ENCODE assay signal across 21 cellular contexts in genomic region chr12:58925111-58925732, GRCh38. TPM values are rescaled to one million over a fixed set of nuclear protein-coding genes. Genes with fewer than 3 reads are reported as not detected.
DNase-seq lines count a peak whose midpoint lies in the region; ATAC-seq and TF ChIP-seq lines count a peak whose summit lies in the region.
"Had no signal": no experiment of that assay in that cellular context is flagged by ENCODE, and none has a peak within 500 bp of the region (broad histone marks: within the 10 kb centered on the region; RNA-seq: fewer than 3 reads in every experiment).

No MANE protein-coding gene starts in this region.

- peak; percentile 84 for ATAC-seq in body of pancreas
- peak; percentile 69 for ATAC-seq in left colon
- no peak for ATAC-seq in HG02973 (IDR thresholded peaks at IDR 0.05; ENCODE audit: unreplicated experiment)
- ATAC-seq: natural killer cell, WTC11 had no signal

- H3K27ac ChIP-seq in HUES6 (ENCODE audit: low read depth, low read length) (peak overlapping the region; percentile 41; the same call in 1 of the 2 replicates), body of pancreas (peak overlapping the region; percentile 44 to 98 (median 62)), parathyroid adenoma (no peak overlapping the region)
- H3K27ac ChIP-seq: heart right ventricle, HL-60, right atrium auricular region had no signal

- intact Hi-C loops in body of pancreas (cut with DNase I) (no loop called here), left colon (cut with DNase I, micrococcal nuclease) (no loop called here)

- H3K36me3 ChIP-seq in HUES6 (ENCODE audit: control insufficient read depth, insufficient read depth, low read length) (no peaks in the 10 kb centered on the region), body of pancreas (replicated peaks in 1 of 2; ENCODE audit: insufficient read depth in 1 of 2, low read depth in 2 of 2) (no peaks in the 10 kb centered on the region), parathyroid adenoma (ENCODE audit: control insufficient read depth, insufficient read depth, low read length) (no peaks in the 10 kb centered on the region)
- H3K36me3 ChIP-seq: heart right ventricle, right atrium auricular region had no signal

- H3K4me1 ChIP-seq in HUES6 (ENCODE audit: control insufficient read depth, insufficient read depth, low read length) = peaks cover 38% of the 10 kb centered on the region
- peaks cover 63% of the 10 kb centered on the region for H3K4me1 ChIP-seq in body of pancreas
- H3K4me1 ChIP-seq in parathyroid adenoma = no peaks in the 10 kb centered on the region

- H3K9me3 ChIP-seq in HUES6 (ENCODE audit: control insufficient read depth, insufficient read depth, low read depth, low read length) = no peaks in the 10 kb centered on the region
- no peaks in the 10 kb centered on the region for H3K9me3 ChIP-seq in body of pancreas
- no peaks in the 10 kb centered on the region for H3K9me3 ChIP-seq in parathyroid adenoma (ENCODE audit: control insufficient read depth, low read length)
- H3K9me3 ChIP-seq: heart right ventricle, right atrium auricular region had no signal

- peak overlapping the region; percentile 30 for H2AFZ ChIP-seq in parathyroid adenoma

- DNase-seq in body of pancreas (peak; percentile 48 to 82 (median 63)), left colon (no peak), anterior cingulate cortex (lab: John Stamatoyannopoulos, UW) (no peak), NOMO-1 treated with DMSO at 0.1 percent for 48 hours (lab: John Stamatoyannopoulos, UW; ENCODE audit: unreplicated experiment) (no peak), NOMO-1 treated with dmso at 0.1 percent for 144 hours (lab: John Stamatoyannopoulos, UW; ENCODE audit: unreplicated experiment) (no peak)
- DNase-seq: activated effector memory CD4-positive, alpha-beta T cell treated with Interleukin-2 at 50 U/mL for 16 hours; AML-193; amygdala; DMS153; heart right ventricle; kidney glomerular epithelial cell; natural killer cell; NCI-H526 treated with DMSO at 0.1 percent for 48 hours; stimulated activated CD4-positive, alpha-beta T cell treated with anti-CD3 and anti-CD28 coated beads, Interleukin-2, amount 100 ng/mL, for 48 hours; stimulated activated CD8-positive, alpha-beta memory T cell treated with anti-CD3 and anti-CD28 coated beads, Interleukin-4, amount 100 ng/mL, for 48 hours had no signal

- H3K27me3 ChIP-seq in HUES6 (ENCODE audit: control insufficient read depth, insufficient read depth, low read length) (no peaks in the 10 kb centered on the region), body of pancreas (no peaks in the 10 kb centered on the region), parathyroid adenoma (ENCODE audit: control insufficient read depth, insufficient read depth, low read length) (no peaks in the 10 kb centered on the region)
- H3K27me3 ChIP-seq: right atrium auricular region had no signal

- TF ChIP-seq CTCF in body of pancreas (IDR thresholded peaks at IDR 0.05) = no peak
- TF ChIP-seq CTCF in parathyroid adenoma (IDR thresholded peaks at IDR 0.05) = no peak

- H3K79me2 ChIP-seq in parathyroid adenoma = no peaks in the 10 kb centered on the region

- TF ChIP-seq POLR2A in body of pancreas (IDR thresholded peaks at IDR 0.05) = peak in 1 of 3 donors; percentile 42

- H3K9ac ChIP-seq in HUES6 (ENCODE audit: low read length) (peak overlapping the region; percentile 42), parathyroid adenoma (no peak overlapping the region)

- H3K4me2 ChIP-seq in parathyroid adenoma (ENCODE audit: low read length) = no peak overlapping the region

- H3K4me3 ChIP-seq in HUES6 (ENCODE audit: low read depth, low read length) = no peak overlapping the region; the same call in 1 of the 2 replicates
- H3K4me3 ChIP-seq in body of pancreas = no peak overlapping the region
- H3K4me3 ChIP-seq in parathyroid adenoma (ENCODE audit: low read depth, low read length) = no peak overlapping the region
- H3K4me3 ChIP-seq: heart right ventricle, right atrium auricular region had no signal

- WGBS in body of pancreas, 2 donors = 3 to 4% methylated on average over 1 of the region's 1 CpG

RNA-seq across cellular contexts. Expression of gene LRIG3, which starts 4.9 kb away (rescaled TPM):
- total RNA-seq in body of pancreas (10 to 100 TPM; 68.6 to 71.6 TPM), left colon (10 to 100 TPM; 71.5 to 83.4 TPM)

Comparison
In these comparisons a context has a peak if more than half of its experiments do, and no peak if none do; other contexts are left out.
1. DNase-seq: peak in body of pancreas (4 of 4); none in left colon (0 of 2), anterior cingulate cortex (0 of 58), NOMO-1 treated with DMSO at 0.1 percent for 48 hours (single experiment) and NOMO-1 treated with dmso at 0.1 percent for 144 hours (single experiment).